8 cellular contexts compared by ENCODE assay signal in genomic region chr6:70668499-70668812, GRCh38. TPM values are rescaled to one million over a fixed set of nuclear protein-coding genes. Genes with fewer than 3 reads are reported as not detected.
DNase-seq lines count a peak whose midpoint lies in the region; ATAC-seq, FAIRE-seq and TF ChIP-seq lines count a peak whose summit lies in the region.

No MANE protein-coding gene starts in this region.

- FAIRE-seq in small intestine (lab: Jason Lieb, UNC), result no peak

- H3K4me1 ChIP-seq in right atrium auricular region (peaks cover 0 to 37% of the 10 kb centered on the region in 2 donors), small intestine (ENCODE audit: control insufficient read depth in 2 of 2, insufficient read depth in 1 of 2, low read depth in 1 of 2, low read length in 1 of 2) (peaks cover 9 to 12% of the 10 kb centered on the region in 2 donors)

- peak overlapping the region; percentile 38 for H3K27ac Mint-ChIP-seq in activated B cell treated with CpG ODN at 0.5 μM for 24 hours

- no peak for TF ChIP-seq CTCF in activated B cell treated with CpG ODN at 0.5 μM for 24 hours (IDR thresholded peaks at IDR 0.05)
- TF ChIP-seq CTCF in right atrium auricular region (IDR thresholded peaks at IDR 0.05), result no peak

- peaks cover 41% of the 10 kb centered on the region for H3K4me1 Mint-ChIP-seq in activated B cell treated with CpG ODN at 0.5 μM for 24 hours

- H3K9me3 Mint-ChIP-seq in activated B cell treated with CpG ODN at 0.5 μM for 24 hours, result no peaks in the 10 kb centered on the region

- H3K36me3 Mint-ChIP-seq in activated B cell treated with CpG ODN at 0.5 μM for 24 hours (ENCODE audit: low read depth), result no peaks in the 10 kb centered on the region

- H3K36me3 ChIP-seq in right atrium auricular region (no peaks in the 10 kb centered on the region), small intestine (ENCODE audit: control insufficient read depth in 2 of 2, insufficient read depth in 2 of 2, low read length in 2 of 2) (no peaks in the 10 kb centered on the region)

- intact Hi-C loops in activated B cell treated with CpG ODN at 0.5 μM for 24 hours (cut with micrococcal nuclease), result loop anchor here (1.0 to 5.0 kb wide), 3 partner anchors 102 to 1714 kb away; partner anchors contain the start of genes LMBRD1 and SDHAF4

- POLR2A ChIA-PET in activated B cell treated with CpG ODN at 0.5 μM for 24 hours (lab: Charles Lee), result interaction anchor here (0.7 to 3.2 kb wide), 6 partner anchors 11 to 620 kb away, joined by 3 to 21 read pairs (median 6); partner anchors contain the start of genes FAM135A, OGFRL1 and SDHAF4

- DNase-seq in NCI-H187 treated with DMSO at 0.1 percent for 48 hours (lab: John Stamatoyannopoulos, UW) (peak; percentile 15), NCI-H187 (lab: John Stamatoyannopoulos, UW) (no peak), activated B cell treated with CpG ODN at 0.5 μM for 24 hours (no peak), right atrium auricular region (ENCODE audit: low spot score) (no peak), small intestine (no peak), dedifferentiated amniotic fluid mesenchymal stem cell (ENCODE audit: extremely low spot score) (no peak)

- CTCF ChIA-PET in activated B cell treated with CpG ODN at 0.5 μM for 24 hours (lab: Charles Lee), result interaction anchor here (1.0 to 3.5 kb wide), 3 partner anchors 16 to 215 kb away, joined by 3 to 18 read pairs (median 7); no protein-coding TSS in a partner anchor

- no peaks in the 10 kb centered on the region for H3K27me3 Mint-ChIP-seq in activated B cell treated with CpG ODN at 0.5 μM for 24 hours

- H3K4me3 ChIP-seq in right atrium auricular region (peak overlapping the region; percentile 69 to 79), small intestine (ENCODE audit: low read depth in 1 of 2, low read length in 2 of 2) (peak overlapping the region; percentile 87 to 97)

- WGBS in small intestine, 3 donors, result 1 to 2% (median 2%) methylated on average over 8 of the region's 8 CpGs

- H3K9me3 ChIP-seq in right atrium auricular region, result no peaks in the 10 kb centered on the region
- H3K9me3 ChIP-seq in small intestine (ENCODE audit: control insufficient read depth, low read depth), result no peaks in the 10 kb centered on the region

- peak overlapping the region; percentile 85 for H3K4me3 Mint-ChIP-seq in activated B cell treated with CpG ODN at 0.5 μM for 24 hours

- H3K27me3 ChIP-seq in right atrium auricular region (no peaks in the 10 kb centered on the region), small intestine (ENCODE audit: control insufficient read depth in 2 of 2, insufficient read depth in 2 of 2, low read length in 2 of 2) (no peaks in the 10 kb centered on the region)

- ATAC-seq in HG03097 (IDR thresholded peaks at IDR 0.05; ENCODE audit: low FRiP score, unreplicated experiment) (peak; percentile 31), activated B cell treated with CpG ODN at 0.5 μM for 24 hours (ENCODE audit: low read depth) (no peak), GM19395 (IDR thresholded peaks at IDR 0.05; ENCODE audit: unreplicated experiment) (no peak)

- H3K27ac ChIP-seq in right atrium auricular region (peak overlapping the region; percentile 94 to 97), small intestine (ENCODE audit: low read depth in 1 of 2, low read length in 1 of 2) (peak overlapping the region; percentile 95 to 98)

RNA-seq across cellular contexts. Expression of gene SMAP1, which starts 0.8 kb away (rescaled TPM):
- total RNA-seq in activated B cell treated with CpG ODN at 0.5 μM for 24 hours, result 20.7 and 21.6 TPM in 2 replicates
- total RNA-seq in right atrium auricular region, result 10 to 100 TPM; 23.7 to 30.4 TPM
- polyA plus RNA-seq in small intestine, result 10 to 100 TPM; 25.2 to 37.8 (median 36.7) TPM
